Comparison of ENCODE assay signal across 1 cellular context in the genomic region with DNA sequence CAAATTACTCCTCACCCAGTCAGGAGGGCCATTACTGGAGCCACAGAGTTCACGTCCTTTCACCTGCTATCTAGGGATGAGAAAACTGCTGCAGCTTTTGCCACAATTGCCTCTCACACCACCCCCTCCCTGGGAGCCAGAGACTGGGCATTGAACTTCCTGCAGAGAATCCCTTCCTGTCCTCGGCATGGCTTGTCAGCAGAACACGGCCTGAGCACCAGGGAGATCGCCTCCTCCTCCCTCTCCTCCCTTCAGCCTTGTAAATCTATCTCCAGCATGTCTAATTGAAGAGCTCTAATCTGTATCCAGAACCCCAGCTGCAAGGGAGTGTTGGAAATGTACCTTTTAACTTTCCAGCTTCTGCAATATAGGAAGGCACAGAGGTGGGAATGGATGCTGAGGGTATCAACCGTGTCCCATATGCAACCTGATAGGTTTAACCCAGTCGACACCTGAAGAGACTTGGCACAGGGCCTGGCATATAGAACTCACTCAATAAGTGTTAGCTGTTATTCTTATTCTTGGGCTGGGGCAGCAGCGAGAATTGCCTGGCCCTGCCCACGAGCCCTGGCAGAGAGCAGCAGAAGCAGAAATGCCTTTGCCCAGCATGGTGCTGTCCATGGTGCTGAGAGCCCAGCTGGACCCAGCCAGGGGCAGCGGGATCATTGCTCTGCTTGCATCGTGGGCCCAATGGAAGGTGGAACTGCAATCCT.
TF ChIP-seq lines count a peak whose summit lies in the region.

No MANE protein-coding gene starts in this region.

TF ChIP-seq in HepG2, 621 proteins besides CTCF, POLR2A, EP300 and RAD21 (continued from another document and continues in another):
- TF ChIP-seq, protein P1, sequence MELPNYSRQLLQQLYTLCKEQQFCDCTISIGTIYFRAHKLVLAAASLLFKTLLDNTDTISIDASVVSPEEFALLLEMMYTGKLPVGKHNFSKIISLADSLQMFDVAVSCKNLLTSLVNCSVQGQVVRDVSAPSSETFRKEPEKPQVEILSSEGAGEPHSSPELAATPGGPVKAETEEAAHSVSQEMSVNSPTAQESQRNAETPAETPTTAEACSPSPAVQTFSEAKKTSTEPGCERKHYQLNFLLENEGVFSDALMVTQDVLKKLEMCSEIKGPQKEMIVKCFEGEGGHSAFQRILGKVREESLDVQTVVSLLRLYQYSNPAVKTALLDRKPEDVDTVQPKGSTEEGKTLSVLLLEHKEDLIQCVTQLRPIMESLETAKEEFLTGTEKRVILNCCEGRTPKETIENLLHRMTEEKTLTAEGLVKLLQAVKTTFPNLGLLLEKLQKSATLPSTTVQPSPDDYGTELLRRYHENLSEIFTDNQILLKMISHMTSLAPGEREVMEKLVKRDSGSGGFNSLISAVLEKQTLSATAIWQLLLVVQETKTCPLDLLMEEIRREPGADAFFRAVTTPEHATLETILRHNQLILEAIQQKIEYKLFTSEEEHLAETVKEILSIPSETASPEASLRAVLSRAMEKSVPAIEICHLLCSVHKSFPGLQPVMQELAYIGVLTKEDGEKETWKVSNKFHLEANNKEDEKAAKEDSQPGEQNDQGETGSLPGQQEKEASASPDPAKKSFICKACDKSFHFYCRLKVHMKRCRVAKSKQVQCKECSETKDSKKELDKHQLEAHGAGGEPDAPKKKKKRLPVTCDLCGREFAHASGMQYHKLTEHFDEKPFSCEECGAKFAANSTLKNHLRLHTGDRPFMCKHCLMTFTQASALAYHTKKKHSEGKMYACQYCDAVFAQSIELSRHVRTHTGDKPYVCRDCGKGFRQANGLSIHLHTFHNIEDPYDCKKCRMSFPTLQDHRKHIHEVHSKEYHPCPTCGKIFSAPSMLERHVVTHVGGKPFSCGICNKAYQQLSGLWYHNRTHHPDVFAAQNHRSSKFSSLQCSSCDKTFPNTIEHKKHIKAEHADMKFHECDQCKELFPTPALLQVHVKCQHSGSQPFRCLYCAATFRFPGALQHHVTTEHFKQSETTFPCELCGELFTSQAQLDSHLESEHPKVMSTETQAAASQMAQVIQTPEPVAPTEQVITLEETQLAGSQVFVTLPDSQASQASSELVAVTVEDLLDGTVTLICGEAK (IDR thresholded peaks at IDR 0.05) = no peak
- TF ChIP-seq, protein P1 (CRISPR knock-in tag; IDR thresholded peaks at IDR 0.05) = 0 out of 2 replicates have a peak, but pooled peaks have one; percentile 44
- peak; percentile 46; the same call in 1 of the 2 replicates for TF ChIP-seq CEBPG (CRISPR knock-in tag; IDR thresholded peaks at IDR 0.05)
- TF ChIP-seq FIP1L1 (IDR thresholded peaks at IDR 0.05; ENCODE audit: borderline replicate concordance, insufficient read depth, low read depth, low read length) = no peak
- TF ChIP-seq ZNF180 (CRISPR knock-in tag; IDR thresholded peaks at IDR 0.05; ENCODE audit: borderline replicate concordance, low read depth) = no peak
- peak; percentile 84 for TF ChIP-seq ZNF253 (CRISPR knock-in tag; IDR thresholded peaks at IDR 0.05; ENCODE audit: borderline replicate concordance)
- TF ChIP-seq ZNF530 (CRISPR knock-in tag; IDR thresholded peaks at IDR 0.05; ENCODE audit: low read depth) = no peak
- TF ChIP-seq ZNF354B (CRISPR knock-in tag; IDR thresholded peaks at IDR 0.05) = no peak
- no peak for TF ChIP-seq ATM (IDR thresholded peaks at IDR 0.05; ENCODE audit: borderline replicate concordance)
- TF ChIP-seq ZNF124 (CRISPR knock-in tag; IDR thresholded peaks at IDR 0.05) = peak; percentile 96
- peak; percentile 69; the same call in 1 of the 2 replicates for TF ChIP-seq CAMTA2 (CRISPR knock-in tag; IDR thresholded peaks at IDR 0.05; ENCODE audit: borderline replicate concordance)
- TF ChIP-seq ZNF234 (CRISPR knock-in tag; conservative IDR thresholded peaks at IDR 0.05) = no peak
- TF ChIP-seq ATAD3A (CRISPR knock-in tag; IDR thresholded peaks at IDR 0.05) = peak; percentile 90; the same call in 1 of the 2 replicates
- TF ChIP-seq, protein P2, sequence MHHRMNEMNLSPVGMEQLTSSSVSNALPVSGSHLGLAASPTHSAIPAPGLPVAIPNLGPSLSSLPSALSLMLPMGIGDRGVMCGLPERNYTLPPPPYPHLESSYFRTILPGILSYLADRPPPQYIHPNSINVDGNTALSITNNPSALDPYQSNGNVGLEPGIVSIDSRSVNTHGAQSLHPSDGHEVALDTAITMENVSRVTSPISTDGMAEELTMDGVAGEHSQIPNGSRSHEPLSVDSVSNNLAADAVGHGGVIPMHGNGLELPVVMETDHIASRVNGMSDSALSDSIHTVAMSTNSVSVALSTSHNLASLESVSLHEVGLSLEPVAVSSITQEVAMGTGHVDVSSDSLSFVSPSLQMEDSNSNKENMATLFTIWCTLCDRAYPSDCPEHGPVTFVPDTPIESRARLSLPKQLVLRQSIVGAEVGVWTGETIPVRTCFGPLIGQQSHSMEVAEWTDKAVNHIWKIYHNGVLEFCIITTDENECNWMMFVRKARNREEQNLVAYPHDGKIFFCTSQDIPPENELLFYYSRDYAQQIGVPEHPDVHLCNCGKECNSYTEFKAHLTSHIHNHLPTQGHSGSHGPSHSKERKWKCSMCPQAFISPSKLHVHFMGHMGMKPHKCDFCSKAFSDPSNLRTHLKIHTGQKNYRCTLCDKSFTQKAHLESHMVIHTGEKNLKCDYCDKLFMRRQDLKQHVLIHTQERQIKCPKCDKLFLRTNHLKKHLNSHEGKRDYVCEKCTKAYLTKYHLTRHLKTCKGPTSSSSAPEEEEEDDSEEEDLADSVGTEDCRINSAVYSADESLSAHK (CRISPR knock-in tag; IDR thresholded peaks at IDR 0.05; ENCODE audit: borderline replicate concordance) = 0 out of 2 replicates have a peak, but pooled peaks have one; percentile 78
- TF ChIP-seq, protein P3, sequence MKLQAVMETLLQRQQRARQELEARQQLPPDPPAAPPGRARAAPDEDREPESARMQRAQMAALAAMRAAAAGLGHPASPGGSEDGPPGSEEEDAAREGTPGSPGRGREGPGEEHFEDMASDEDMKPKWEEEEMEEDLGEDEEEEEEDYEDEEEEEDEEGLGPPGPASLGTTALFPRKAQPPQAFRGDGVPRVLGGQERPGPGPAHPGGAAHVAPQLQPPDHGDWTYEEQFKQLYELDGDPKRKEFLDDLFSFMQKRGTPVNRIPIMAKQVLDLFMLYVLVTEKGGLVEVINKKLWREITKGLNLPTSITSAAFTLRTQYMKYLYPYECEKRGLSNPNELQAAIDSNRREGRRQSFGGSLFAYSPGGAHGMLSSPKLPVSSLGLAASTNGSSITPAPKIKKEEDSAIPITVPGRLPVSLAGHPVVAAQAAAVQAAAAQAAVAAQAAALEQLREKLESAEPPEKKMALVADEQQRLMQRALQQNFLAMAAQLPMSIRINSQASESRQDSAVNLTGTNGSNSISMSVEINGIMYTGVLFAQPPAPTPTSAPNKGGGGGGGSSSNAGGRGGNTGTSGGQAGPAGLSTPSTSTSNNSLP (IDR thresholded peaks at IDR 0.05; ENCODE audit: low read depth, low read length) = no peak
- TF ChIP-seq GLI4 (CRISPR knock-in tag; IDR thresholded peaks at IDR 0.05; ENCODE audit: borderline replicate concordance) = no peak
- TF ChIP-seq, protein P4, sequence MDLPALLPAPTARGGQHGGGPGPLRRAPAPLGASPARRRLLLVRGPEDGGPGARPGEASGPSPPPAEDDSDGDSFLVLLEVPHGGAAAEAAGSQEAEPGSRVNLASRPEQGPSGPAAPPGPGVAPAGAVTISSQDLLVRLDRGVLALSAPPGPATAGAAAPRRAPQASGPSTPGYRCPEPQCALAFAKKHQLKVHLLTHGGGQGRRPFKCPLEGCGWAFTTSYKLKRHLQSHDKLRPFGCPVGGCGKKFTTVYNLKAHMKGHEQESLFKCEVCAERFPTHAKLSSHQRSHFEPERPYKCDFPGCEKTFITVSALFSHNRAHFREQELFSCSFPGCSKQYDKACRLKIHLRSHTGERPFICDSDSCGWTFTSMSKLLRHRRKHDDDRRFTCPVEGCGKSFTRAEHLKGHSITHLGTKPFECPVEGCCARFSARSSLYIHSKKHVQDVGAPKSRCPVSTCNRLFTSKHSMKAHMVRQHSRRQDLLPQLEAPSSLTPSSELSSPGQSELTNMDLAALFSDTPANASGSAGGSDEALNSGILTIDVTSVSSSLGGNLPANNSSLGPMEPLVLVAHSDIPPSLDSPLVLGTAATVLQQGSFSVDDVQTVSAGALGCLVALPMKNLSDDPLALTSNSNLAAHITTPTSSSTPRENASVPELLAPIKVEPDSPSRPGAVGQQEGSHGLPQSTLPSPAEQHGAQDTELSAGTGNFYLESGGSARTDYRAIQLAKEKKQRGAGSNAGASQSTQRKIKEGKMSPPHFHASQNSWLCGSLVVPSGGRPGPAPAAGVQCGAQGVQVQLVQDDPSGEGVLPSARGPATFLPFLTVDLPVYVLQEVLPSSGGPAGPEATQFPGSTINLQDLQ (CRISPR knock-in tag; IDR thresholded peaks at IDR 0.05) = no peak; the same call in 1 of the 2 replicates
- TF ChIP-seq ZNF431 (CRISPR knock-in tag; IDR thresholded peaks at IDR 0.05; ENCODE audit: borderline replicate concordance, low read depth) = peak; percentile 77; the same call in 1 of the 2 replicates
- TF ChIP-seq CREM (IDR thresholded peaks at IDR 0.05) = no peak
- no peak for TF ChIP-seq CREM (CRISPR knock-in tag; IDR thresholded peaks at IDR 0.05)
- TF ChIP-seq SP140L (CRISPR knock-in tag; IDR thresholded peaks at IDR 0.05; ENCODE audit: borderline replicate concordance) = peak; percentile 71; the same call in 1 of the 2 replicates
- peak; percentile 69; the same call in 1 of the 2 replicates for TF ChIP-seq ZNF776 (CRISPR knock-in tag; IDR thresholded peaks at IDR 0.05)
- peak; percentile 71 for TF ChIP-seq ZNF883 (CRISPR knock-in tag; IDR thresholded peaks at IDR 0.05; ENCODE audit: not compliant biosample characterization)
- TF ChIP-seq DPF2 (CRISPR knock-in tag; IDR thresholded peaks at IDR 0.05; ENCODE audit: borderline replicate concordance, low read depth) = no peak
- peak; percentile 40; the same call in 1 of the 2 replicates for TF ChIP-seq HMG20A (CRISPR knock-in tag; IDR thresholded peaks at IDR 0.05; ENCODE audit: borderline replicate concordance)
- peak; percentile 81; the same call in 1 of the 2 replicates for TF ChIP-seq SMAD9 (CRISPR knock-in tag; IDR thresholded peaks at IDR 0.05)
- TF ChIP-seq, protein P5, sequence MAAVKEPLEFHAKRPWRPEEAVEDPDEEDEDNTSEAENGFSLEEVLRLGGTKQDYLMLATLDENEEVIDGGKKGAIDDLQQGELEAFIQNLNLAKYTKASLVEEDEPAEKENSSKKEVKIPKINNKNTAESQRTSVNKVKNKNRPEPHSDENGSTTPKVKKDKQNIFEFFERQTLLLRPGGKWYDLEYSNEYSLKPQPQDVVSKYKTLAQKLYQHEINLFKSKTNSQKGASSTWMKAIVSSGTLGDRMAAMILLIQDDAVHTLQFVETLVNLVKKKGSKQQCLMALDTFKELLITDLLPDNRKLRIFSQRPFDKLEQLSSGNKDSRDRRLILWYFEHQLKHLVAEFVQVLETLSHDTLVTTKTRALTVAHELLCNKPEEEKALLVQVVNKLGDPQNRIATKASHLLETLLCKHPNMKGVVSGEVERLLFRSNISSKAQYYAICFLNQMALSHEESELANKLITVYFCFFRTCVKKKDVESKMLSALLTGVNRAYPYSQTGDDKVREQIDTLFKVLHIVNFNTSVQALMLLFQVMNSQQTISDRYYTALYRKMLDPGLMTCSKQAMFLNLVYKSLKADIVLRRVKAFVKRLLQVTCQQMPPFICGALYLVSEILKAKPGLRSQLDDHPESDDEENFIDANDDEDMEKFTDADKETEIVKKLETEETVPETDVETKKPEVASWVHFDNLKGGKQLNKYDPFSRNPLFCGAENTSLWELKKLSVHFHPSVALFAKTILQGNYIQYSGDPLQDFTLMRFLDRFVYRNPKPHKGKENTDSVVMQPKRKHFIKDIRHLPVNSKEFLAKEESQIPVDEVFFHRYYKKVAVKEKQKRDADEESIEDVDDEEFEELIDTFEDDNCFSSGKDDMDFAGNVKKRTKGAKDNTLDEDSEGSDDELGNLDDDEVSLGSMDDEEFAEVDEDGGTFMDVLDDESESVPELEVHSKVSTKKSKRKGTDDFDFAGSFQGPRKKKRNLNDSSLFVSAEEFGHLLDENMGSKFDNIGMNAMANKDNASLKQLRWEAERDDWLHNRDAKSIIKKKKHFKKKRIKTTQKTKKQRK (IDR thresholded peaks at IDR 0.05; ENCODE audit: low read length) = no peak
- no peak for TF ChIP-seq SAFB2 (CRISPR knock-in tag; IDR thresholded peaks at IDR 0.05; ENCODE audit: borderline replicate concordance, low read depth)
- TF ChIP-seq ZNF569 (CRISPR knock-in tag; IDR thresholded peaks at IDR 0.05; ENCODE audit: borderline replicate concordance) = no peak
- peak; percentile 64; the same call in 1 of the 2 replicates for TF ChIP-seq ZNF772 (CRISPR knock-in tag; IDR thresholded peaks at IDR 0.05)
